11 cellular contexts compared by ENCODE assay signal in the genomic region with DNA sequence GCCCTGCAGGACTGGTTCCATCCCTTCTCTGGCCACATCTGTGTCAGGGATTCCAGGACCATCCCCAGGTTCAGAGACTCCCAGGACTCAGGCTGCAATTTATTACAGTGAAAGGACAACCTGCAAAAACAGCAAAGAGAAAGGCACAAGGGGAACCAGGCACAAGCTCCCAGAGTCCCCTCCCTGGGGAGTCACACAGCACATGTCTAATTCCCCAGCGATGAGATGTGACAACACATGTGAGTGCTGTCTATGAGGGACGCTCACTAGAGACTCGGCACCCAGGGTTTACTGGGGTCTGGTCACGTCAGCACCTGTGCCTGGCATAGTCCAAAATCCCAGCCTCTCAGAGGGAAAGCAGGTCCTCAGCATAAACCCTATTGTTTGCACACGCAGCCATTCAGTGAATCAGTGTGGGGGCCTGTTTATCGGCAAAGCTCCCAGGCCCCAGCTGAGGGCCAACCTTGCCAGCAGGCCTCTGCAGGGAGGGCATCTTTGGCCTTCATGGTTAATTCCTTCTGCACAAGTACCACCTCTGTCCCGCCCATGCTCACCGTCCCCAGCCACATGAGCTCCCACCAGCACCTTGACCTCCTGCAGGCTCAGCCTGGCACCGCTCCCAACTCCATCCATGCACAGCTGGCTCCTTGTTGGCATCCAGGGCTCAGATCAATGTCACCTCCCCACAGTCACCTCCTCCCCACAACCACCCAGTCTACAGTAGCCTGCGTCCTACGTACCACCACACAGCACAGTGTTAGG.
A peak's percentile ranks its signal among the peaks of the same experiment; 100 is the strongest.
DNase-seq lines count a peak whose midpoint lies in the region; ATAC-seq and TF ChIP-seq lines count a peak whose summit lies in the region.
"Had no signal": no experiment of that assay in that cellular context is flagged by ENCODE, and none has a peak within 500 bp of the region (broad histone marks: within the 10 kb centered on the region; RNA-seq: fewer than 3 reads in every experiment).

No MANE protein-coding gene starts in this region.

- H3K4me1 Mint-ChIP-seq in activated CD8-positive, alpha-beta T cell treated with anti-CD3 and anti-CD28 coated beads, Interleukin-2, amount 10 ng/mL, durations not matched to agents 7 days and 5 days (ENCODE audit: low read depth) = peaks cover 16% of the 10 kb centered on the region
- H3K4me1 Mint-ChIP-seq in CD14-positive monocyte = peaks cover 10% of the 10 kb centered on the region

- peaks cover 4% of the 10 kb centered on the region for H3K27me3 Mint-ChIP-seq in activated CD8-positive, alpha-beta T cell treated with anti-CD3 and anti-CD28 coated beads, Interleukin-2, amount 10 ng/mL, durations not matched to agents 7 days and 5 days (ENCODE audit: low read depth)
- peaks cover 3 to 6% (median 4%) of the 10 kb centered on the region in 3 donors for H3K27me3 Mint-ChIP-seq in CD14-positive monocyte (ENCODE audit: low read depth in 3 of 3)

- H3K4me2 ChIP-seq in BLaER1 treated with 17β-estradiol and CSF1 and Interleukin-3, amounts not matched to agents 10 nM and 100 nM = peak overlapping the region; percentile 61 to 88 (median 72)

- H3K9ac ChIP-seq in BLaER1 treated with 17β-estradiol and CSF1 and Interleukin-3, amounts not matched to agents 10 nM and 100 nM = peak overlapping the region in 2 of 11 experiments; percentile 15 to 19; a peak in 1 of 22 replicates

- intact Hi-C loops in CD14-positive monocyte (cut with micrococcal nuclease) = no loop called here

- CTCF ChIA-PET in activated CD8-positive, alpha-beta T cell treated with anti-CD3 and anti-CD28 coated beads, Interleukin-2, amount 10 ng/mL, durations not matched to agents 7 days and 5 days (lab: Charles Lee) = interaction anchor here (1.1 kb wide), 1 partner anchor 407 kb away, joined by 4 read pairs; no protein-coding TSS in a partner anchor

- peak overlapping the region in 7 of 11 experiments; percentile 4 to 38 (median 23); a peak in 9 of 22 replicates for H3K27ac ChIP-seq in BLaER1 treated with 17β-estradiol and CSF1 and Interleukin-3, amounts not matched to agents 10 nM and 100 nM
- H3K27ac ChIP-seq: thoracic aorta had no signal

- no peaks in the 10 kb centered on the region for H3K36me3 Mint-ChIP-seq in activated CD8-positive, alpha-beta T cell treated with anti-CD3 and anti-CD28 coated beads, Interleukin-2, amount 10 ng/mL, durations not matched to agents 7 days and 5 days (ENCODE audit: low read depth)
- no peaks in the 10 kb centered on the region for H3K36me3 Mint-ChIP-seq in CD14-positive monocyte

- H3K27me3 ChIP-seq in BLaER1 treated with 17β-estradiol and CSF1 and Interleukin-3, amounts not matched to agents 10 nM and 100 nM = no peaks in the 10 kb centered on the region

- DNase-seq in activated CD8-positive, alpha-beta T cell treated with anti-CD3 and anti-CD28 coated beads, Interleukin-2, amount 10 ng/mL, durations not matched to agents 7 days and 5 days = no peak
- DNase-seq in HUDEP-2 (lab: John Stamatoyannopoulos, UW; ENCODE audit: unreplicated experiment in 76 of 76) (no peak), CD14-positive monocyte (ENCODE audit: low spot score) (no peak), SKM-1 (lab: John Stamatoyannopoulos, UW; ENCODE audit: unreplicated experiment) (no peak)
- DNase-seq: glutamatergic neuron had no signal

- peak overlapping the region; percentile 74 for H3K27ac Mint-ChIP-seq in activated CD8-positive, alpha-beta T cell treated with anti-CD3 and anti-CD28 coated beads, Interleukin-2, amount 10 ng/mL, durations not matched to agents 7 days and 5 days
- H3K27ac Mint-ChIP-seq in CD14-positive monocyte = peak overlapping the region in 3 of 7 donors; percentile 22 to 68 (median 47)

- H3K4me3 Mint-ChIP-seq in activated CD8-positive, alpha-beta T cell treated with anti-CD3 and anti-CD28 coated beads, Interleukin-2, amount 10 ng/mL, durations not matched to agents 7 days and 5 days = no peak overlapping the region
- H3K4me3 Mint-ChIP-seq in CD14-positive monocyte = peak overlapping the region in 1 of 2 donors; percentile 66

- no peaks in the 10 kb centered on the region for H3K9me3 Mint-ChIP-seq in activated CD8-positive, alpha-beta T cell treated with anti-CD3 and anti-CD28 coated beads, Interleukin-2, amount 10 ng/mL, durations not matched to agents 7 days and 5 days (ENCODE audit: insufficient read depth)
- H3K9me3 Mint-ChIP-seq in CD14-positive monocyte = peaks cover 3 to 12% (median 7%) of the 10 kb centered on the region in 7 donors

- peaks cover 22 to 32% (median 24%) of the 10 kb centered on the region in 10 experiments for H3K4me1 ChIP-seq in BLaER1 treated with 17β-estradiol and CSF1 and Interleukin-3, amounts not matched to agents 10 nM and 100 nM

- no peaks in the 10 kb centered on the region for H3K36me3 ChIP-seq in BLaER1 treated with 17β-estradiol and CSF1 and Interleukin-3, amounts not matched to agents 10 nM and 100 nM
- H3K36me3 ChIP-seq: thoracic aorta had no signal

- H4K20me1 ChIP-seq in BLaER1 treated with 17β-estradiol and CSF1 and Interleukin-3, amounts not matched to agents 10 nM and 100 nM = no peaks in the 10 kb centered on the region

- ATAC-seq in GM19035 (IDR thresholded peaks at IDR 0.05; ENCODE audit: unreplicated experiment) (peak; percentile 27), HG03025 (IDR thresholded peaks at IDR 0.05; ENCODE audit: low FRiP score, unreplicated experiment) (peak; percentile 19), GM18870 (IDR thresholded peaks at IDR 0.05; ENCODE audit: unreplicated experiment) (no peak)
- peak; percentile 12 for ATAC-seq in activated CD8-positive, alpha-beta T cell treated with anti-CD3 and anti-CD28 coated beads, Interleukin-2, amount 10 ng/mL, durations not matched to agents 7 days and 5 days

- peaks cover under 1 to 25% (median 14%) of the 10 kb centered on the region in 11 experiments; a peak in 21 of 22 replicates for H3K9me3 ChIP-seq in BLaER1 treated with 17β-estradiol and CSF1 and Interleukin-3, amounts not matched to agents 10 nM and 100 nM (replicated peaks in 1 of 11)
- H3K9me3 ChIP-seq: mucosa of descending colon, thoracic aorta had no signal

- H3K4me3 ChIP-seq in BLaER1 treated with 17β-estradiol and CSF1 and Interleukin-3, amounts not matched to agents 10 nM and 100 nM = no peak overlapping the region
- H3K4me3 ChIP-seq: mucosa of descending colon, thoracic aorta had no signal

- TF ChIP-seq CTCF in CD14-positive monocyte (IDR thresholded peaks at IDR 0.05) = no peak

- POLR2A ChIA-PET in activated CD8-positive, alpha-beta T cell treated with anti-CD3 and anti-CD28 coated beads, Interleukin-2, amount 10 ng/mL, durations not matched to agents 7 days and 5 days (lab: Charles Lee) = no interaction called here
